Comparison of ENCODE assay signal across 13 cellular contexts in the genomic region with DNA sequence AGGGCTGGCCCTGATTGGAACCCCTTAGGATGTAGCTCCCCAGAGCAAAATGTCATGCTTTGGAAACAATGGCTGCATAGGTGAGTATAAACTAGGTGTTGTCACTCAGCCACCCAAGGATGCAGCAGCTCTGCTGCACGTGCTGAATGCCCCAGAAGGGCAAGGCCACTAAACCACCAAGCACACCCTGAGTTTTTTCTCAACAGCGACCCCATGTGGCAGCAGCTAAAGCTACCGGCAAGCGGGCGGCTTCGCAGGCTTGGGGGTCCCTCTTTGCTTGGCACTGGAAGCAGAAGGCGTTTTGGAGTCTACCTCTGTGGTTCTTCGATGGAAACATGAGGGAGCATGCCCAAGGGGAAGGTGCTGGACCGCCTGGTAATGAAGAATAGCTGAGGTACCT.
DNase-seq lines count a peak whose midpoint lies in the region; ATAC-seq, FAIRE-seq and TF ChIP-seq lines count a peak whose summit lies in the region.
"Had no signal": no experiment of that assay in that cellular context is flagged by ENCODE, and none has a peak within 500 bp of the region (broad histone marks: within the 10 kb centered on the region; RNA-seq: fewer than 3 reads in every experiment).

No MANE protein-coding gene starts in this region.

- no peaks in the 10 kb centered on the region for H4K20me1 ChIP-seq in DND-41 (ENCODE audit: insufficient read depth, low read length)

- ATAC-seq in DND-41 (ENCODE audit: insufficient read depth, low read depth) (no peak), HG02938 (IDR thresholded peaks at IDR 0.05; ENCODE audit: unreplicated experiment) (no peak), GM18520 (IDR thresholded peaks at IDR 0.05; ENCODE audit: unreplicated experiment) (no peak)

- no peaks in the 10 kb centered on the region for H3K27me3 ChIP-seq in DND-41 (ENCODE audit: insufficient read depth, low read length, poor library complexity)
- no peaks in the 10 kb centered on the region for H3K27me3 ChIP-seq in bronchial epithelial cell (ENCODE audit: control insufficient read depth, insufficient read depth, low read length)
- H3K27me3 ChIP-seq: SJSA1 had no signal

- no peak for DNase-seq in DND-41
- no peak for DNase-seq in bronchial epithelial cell (ENCODE audit: low read depth)
- DNase-seq in mesenteric fat pad (ENCODE audit: low spot score) = peak; percentile 59
- DNase-seq in stimulated activated naive CD4-positive, alpha-beta T cell treated with Interleukin-2 at 50 U/mL for 16 hours (lab: John Stamatoyannopoulos, UW) = no peak
- DNase-seq in activated naive CD4-positive, alpha-beta T cell treated with anti-CD3 and anti-CD28 coated beads, Interleukin-2, amount 50 U/mL, for 16 hours = no peak
- DNase-seq: activated CD4-positive, CD25-positive, alpha-beta regulatory T cell treated with anti-CD3 and anti-CD28 coated beads, Interleukin-2, amount 50 U/mL, for 72 hours; activated gamma-delta T cell treated with Interleukin-2 at 50 U/mL for 16 hours; DMS79 treated with DMSO at 0.1 percent for 48 hours; NCI-H446 treated with DMSO at 0.1 percent for 48 hours had no signal

- no peaks in the 10 kb centered on the region for H3K79me2 ChIP-seq in DND-41 (ENCODE audit: insufficient read depth, low read length)

- FAIRE-seq in bronchial epithelial cell (lab: Jason Lieb, UNC) = peak; percentile 23

- POLR2A ChIA-PET in HEK293 (lab: Yijun Ruan, JAX) = no interaction called here

- H3K9me3 ChIP-seq in DND-41 (ENCODE audit: insufficient read depth, low read length, severe bottlenecking) (peaks cover 6% of the 10 kb centered on the region), HEK293 (ENCODE audit: control insufficient read depth, insufficient read depth, low read depth, low read length) (no peaks in the 10 kb centered on the region)
- H3K9me3 ChIP-seq: SJSA1 had no signal

- no peaks in the 10 kb centered on the region for H3K4me1 ChIP-seq in DND-41 (ENCODE audit: insufficient read depth, low read length)
- H3K4me1 ChIP-seq in HEK293 (ENCODE audit: control insufficient read depth, insufficient read depth, low read length) = no peaks in the 10 kb centered on the region
- H3K4me1 ChIP-seq: SJSA1 had no signal

- no peak overlapping the region for H2AFZ ChIP-seq in DND-41 (ENCODE audit: low read depth, low read length)

- CTCF ChIA-PET in HEK293 (lab: Yijun Ruan, JAX) = interaction anchor here (0.6 to 1.7 kb wide), 16 partner anchors 8 to 467 kb away, joined by 3 to 11 read pairs (median 4); no protein-coding TSS in a partner anchor

- peak; percentile 23 for TF ChIP-seq CTCF in DND-41 (IDR thresholded peaks at IDR 0.05; ENCODE audit: borderline replicate concordance, extremely low read depth, low read length, poor library complexity, severe bottlenecking)
- TF ChIP-seq CTCF in HEK293 (tag by site-specific recombination; IDR thresholded peaks at IDR 0.05) = no peak
- no peak for TF ChIP-seq CTCF in bronchial epithelial cell (IDR thresholded peaks at IDR 0.05; ENCODE audit: insufficient read depth, low read length, severe bottlenecking)

- H3K36me3 ChIP-seq in DND-41 (ENCODE audit: insufficient read depth, low read length) = no peaks in the 10 kb centered on the region
- H3K36me3 ChIP-seq in HEK293 (ENCODE audit: control insufficient read depth in 2 of 2, insufficient read depth in 1 of 2, low read length in 2 of 2) = no peaks in the 10 kb centered on the region
- H3K36me3 ChIP-seq in bronchial epithelial cell (ENCODE audit: control insufficient read depth, insufficient read depth, low read length) = no peaks in the 10 kb centered on the region
- H3K36me3 ChIP-seq: SJSA1 had no signal

- H3K27ac ChIP-seq in DND-41 (ENCODE audit: low read length) (no peak overlapping the region), HEK293 (ENCODE audit: extremely low read depth, low read depth, low read length) (no peak overlapping the region)
- H3K27ac ChIP-seq: SJSA1 had no signal

- H3K4me3 ChIP-seq in DND-41 (ENCODE audit: low read depth in 1 of 2, low read length in 2 of 2) = no peak overlapping the region
- no peak overlapping the region for H3K4me3 ChIP-seq in HEK293 (ENCODE audit: low read depth, low read length)
- no peak overlapping the region for H3K4me3 ChIP-seq in bronchial epithelial cell (ENCODE audit: low read depth, low read length)
- H3K4me3 ChIP-seq: SJSA1 had no signal

- H3K9ac ChIP-seq in DND-41 (ENCODE audit: low read depth, low read length) = no peak overlapping the region

- no peak overlapping the region for H3K4me2 ChIP-seq in DND-41 (ENCODE audit: insufficient read depth, low read length)

TF ChIP-seq in HEK293, 187 proteins besides CTCF, POLR2A, EP300 and RAD21:
- TF ChIP-seq ZNF2 (tag by site-specific recombination; IDR thresholded peaks at IDR 0.05) (peak; percentile 74; the same call in 1 of the 2 replicates), ZNF350 (tag by site-specific recombination; IDR thresholded peaks at IDR 0.05) (no peak)
